ENCODE assay signal across 10 cellular contexts in genomic region chr11:2988996-2989395, GRCh38. TPM values are rescaled to one million over a fixed set of nuclear protein-coding genes. Genes with fewer than 3 reads are reported as not detected.
DNase-seq lines count a peak whose midpoint lies in the region; ATAC-seq, FAIRE-seq and TF ChIP-seq lines count a peak whose summit lies in the region.
"Had no signal": no experiment of that assay in that cellular context is flagged by ENCODE, and none has a peak within 500 bp of the region (broad histone marks: within the 10 kb centered on the region; RNA-seq: fewer than 3 reads in every experiment).

No MANE protein-coding gene starts in this region.

- H3K27me3 Mint-ChIP-seq in activated T-cell treated with anti-CD3 and anti-CD28 coated beads, Interleukin-2, amount 50 U/mL, for 72 hours (ENCODE audit: low read depth), result no peaks in the 10 kb centered on the region
- H3K27me3 Mint-ChIP-seq in astrocyte (ENCODE audit: low read depth, unreplicated experiment), result no peaks in the 10 kb centered on the region

- H3K27me3 ChIP-seq in astrocyte (ENCODE audit: insufficient read depth, low read length) (no peaks in the 10 kb centered on the region), liver (ENCODE audit: control insufficient read depth in 4 of 4, insufficient read depth in 4 of 4, low read length in 3 of 4) (no peaks in the 10 kb centered on the region), transverse colon (no peaks in the 10 kb centered on the region), tibial artery (no peaks in the 10 kb centered on the region)

- no peak for DNase-seq in activated T-cell treated with anti-CD3 and anti-CD28 coated beads, Interleukin-2, amount 50 U/mL, for 72 hours
- DNase-seq in activated T-cell treated with anti-CD3 and anti-CD28 coated beads for 4 hours (no peak), astrocyte (ENCODE audit: low read depth) (no peak), transverse colon (no peak), NCI-H128 (lab: John Stamatoyannopoulos, UW; ENCODE audit: unreplicated experiment) (no peak), tibial artery (no peak)
- DNase-seq: COR-L47, occipital lobe had no signal

- TF ChIP-seq POLR2A in transverse colon (IDR thresholded peaks at IDR 0.05), result no peak

- H3K4me2 ChIP-seq in astrocyte (ENCODE audit: low read length), result peak overlapping the region; percentile 98

- H3K9ac ChIP-seq in astrocyte (ENCODE audit: low read length) (peak overlapping the region; percentile 90), liver (ENCODE audit: low read depth in 1 of 2, low read length in 2 of 2) (peak overlapping the region; percentile 33 to 77)

- H3K4me1 ChIP-seq in astrocyte (ENCODE audit: insufficient read depth, low read length) (peaks cover 25% of the 10 kb centered on the region), liver (ENCODE audit: control insufficient read depth in 4 of 4, insufficient read depth in 4 of 4, low read length in 3 of 4) (peaks cover 9 to 48% (median 41%) of the 10 kb centered on the region in 4 donors), transverse colon (peaks cover 27 to 59% (median 34%) of the 10 kb centered on the region in 4 donors), tibial artery (peaks cover 0 to 56% (median 41%) of the 10 kb centered on the region in 4 donors)

- H3K9me3 ChIP-seq in astrocyte (ENCODE audit: insufficient read depth, low read depth, low read length) (no peaks in the 10 kb centered on the region), liver (ENCODE audit: control insufficient read depth in 4 of 4, low read length in 3 of 4) (no peaks in the 10 kb centered on the region), transverse colon (no peaks in the 10 kb centered on the region), tibial artery (no peaks in the 10 kb centered on the region)

- peaks cover 68% of the 10 kb centered on the region for H4K20me1 ChIP-seq in astrocyte (ENCODE audit: insufficient read depth, low read length)

- H3K27ac ChIP-seq in astrocyte (ENCODE audit: low read depth, low read length) (peak overlapping the region; percentile 23), liver (ENCODE audit: low read depth in 1 of 2, low read length in 2 of 2) (no peak overlapping the region), transverse colon (peak overlapping the region; percentile 97 to 98 (median 98)), tibial artery (no peak overlapping the region)

- in situ Hi-C loops in transverse colon (cut with MboI; ENCODE audit: low pct_ligation_motif_present in 1 of 4, low pct_unique_long_range_greater_than_20kb in 1 of 4, low sequenced_read_pairs in 3 of 4), result no loop called here

- H3K4me3 ChIP-seq in astrocyte (ENCODE audit: insufficient read depth, low read depth, low read length) (peak overlapping the region; percentile 95), liver (ENCODE audit: low read depth in 1 of 3, low read length in 3 of 3) (peak overlapping the region in 1 of 3 donors; percentile 4), transverse colon (peak overlapping the region in 2 of 4 donors; percentile 88 to 91), tibial artery (no peak overlapping the region)

- TF ChIP-seq CTCF in astrocyte (IDR thresholded peaks at IDR 0.05; ENCODE audit: insufficient read depth, low read depth, low read length), result no peak
- TF ChIP-seq CTCF in liver (IDR thresholded peaks at IDR 0.05; ENCODE audit: low read depth, low read length, missing input control), result no peak
- no peak for TF ChIP-seq CTCF in transverse colon (IDR thresholded peaks at IDR 0.05)
- TF ChIP-seq CTCF in tibial artery (IDR thresholded peaks at IDR 0.05), result no peak

- FAIRE-seq in astrocyte (lab: Jason Lieb, UNC), result no peak

- WGBS in liver, result 51% methylated on average over 4 of the region's 4 CpGs
- WGBS in transverse colon (ENCODE audit: low coverage in 1 of 2), 2 donors, result 19 to 23% methylated on average over 4 of the region's 4 CpGs

- ATAC-seq in activated T-cell treated with anti-CD3 and anti-CD28 coated beads, Interleukin-2, amount 50 U/mL, for 72 hours (replicated peaks in 1 of 2), result no peak
- ATAC-seq in GM18907 (IDR thresholded peaks at IDR 0.05; ENCODE audit: unreplicated experiment), result no peak

- intact Hi-C loops in transverse colon (cut with DNase I; ENCODE audit: low total_unique reads), result no loop called here
- intact Hi-C loops in tibial artery (cut with DNase I; ENCODE audit: low total_unique reads), result no loop called here

- TF ChIP-seq RAD21 in liver (IDR thresholded peaks at IDR 0.05), result no peak

- H3K4me3 Mint-ChIP-seq in activated T-cell treated with anti-CD3 and anti-CD28 coated beads, Interleukin-2, amount 50 U/mL, for 72 hours, result peak overlapping the region; percentile 85 to 98
- H3K4me3 Mint-ChIP-seq in astrocyte (ENCODE audit: unreplicated experiment), result peak overlapping the region; percentile 100

- H3K27ac Mint-ChIP-seq in activated T-cell treated with anti-CD3 and anti-CD28 coated beads, Interleukin-2, amount 50 U/mL, for 72 hours, result peak overlapping the region; percentile 93
- H3K27ac Mint-ChIP-seq in astrocyte (ENCODE audit: unreplicated experiment), result peak overlapping the region; percentile 16

- H3K4me1 Mint-ChIP-seq in activated T-cell treated with anti-CD3 and anti-CD28 coated beads, Interleukin-2, amount 50 U/mL, for 72 hours (ENCODE audit: low read depth), result peaks cover 69% of the 10 kb centered on the region
- peaks cover 23% of the 10 kb centered on the region for H3K4me1 Mint-ChIP-seq in astrocyte (ENCODE audit: low read depth, unreplicated experiment)

- no peak overlapping the region for H2AFZ ChIP-seq in astrocyte (ENCODE audit: low read depth, low read length)

- H3K36me3 ChIP-seq in astrocyte (ENCODE audit: insufficient read depth, low read length), result no peaks in the 10 kb centered on the region
- H3K36me3 ChIP-seq in liver (ENCODE audit: control insufficient read depth in 4 of 4, insufficient read depth in 3 of 4, low read depth in 1 of 4, low read length in 3 of 4), result no peaks in the 10 kb centered on the region
- no peaks in the 10 kb centered on the region for H3K36me3 ChIP-seq in transverse colon
- no peaks in the 10 kb centered on the region for H3K36me3 ChIP-seq in tibial artery

- peaks cover 32 to 51% of the 10 kb centered on the region in 2 donors for H3K36me3 Mint-ChIP-seq in activated T-cell treated with anti-CD3 and anti-CD28 coated beads, Interleukin-2, amount 50 U/mL, for 72 hours (ENCODE audit: insufficient read depth in 2 of 2)
- no peaks in the 10 kb centered on the region for H3K36me3 Mint-ChIP-seq in astrocyte (ENCODE audit: low read depth, unreplicated experiment)

- no peak for TF ChIP-seq EP300 in transverse colon (IDR thresholded peaks at IDR 0.05; ENCODE audit: low read depth)

- H3K79me2 ChIP-seq in astrocyte (ENCODE audit: insufficient read depth, low read length), result peaks cover 81% of the 10 kb centered on the region

- peaks cover 0 to 2% of the 10 kb centered on the region in 2 donors for H3K9me3 Mint-ChIP-seq in activated T-cell treated with anti-CD3 and anti-CD28 coated beads, Interleukin-2, amount 50 U/mL, for 72 hours
- H3K9me3 Mint-ChIP-seq in astrocyte (ENCODE audit: unreplicated experiment), result no peaks in the 10 kb centered on the region

TF ChIP-seq in liver, 16 proteins besides CTCF, POLR2A, EP300 and RAD21 (continues in another document):
- TF ChIP-seq ZBTB33 (IDR thresholded peaks at IDR 0.05) (no peak), FOXA2 (IDR thresholded peaks at IDR 0.05) (no peak), RXRA (IDR thresholded peaks at IDR 0.05) (no peak)

RNA-seq across cellular contexts. Expression of gene NAP1L4, which starts 3.1 kb away (rescaled TPM):
- 100 to 1,000 TPM; 421 to 504 TPM for total RNA-seq in activated T-cell treated with anti-CD3 and anti-CD28 coated beads, Interleukin-2, amount 50 U/mL, for 72 hours
- total RNA-seq in astrocyte, result 129 and 153 TPM in 2 replicates
- 100 to 1,000 TPM in 1 of 2 donors, 10 to 100 TPM in 1; 58.8 to 110 TPM for total RNA-seq in liver
- polyA plus RNA-seq in liver, result 10 to 100 TPM; 33.2 to 34.5 TPM
- 100 to 1,000 TPM in 3 of 4 donors, 10 to 100 TPM in 1; 63.6 to 140 (median 111) TPM for total RNA-seq in transverse colon

RNA-seq across cellular contexts. Expression of gene PHLDA2, which starts 59.8 kb away (rescaled TPM):
- total RNA-seq in activated T-cell treated with anti-CD3 and anti-CD28 coated beads, Interleukin-2, amount 50 U/mL, for 72 hours, result 10 to 100 TPM in 1 of 2 donors, 1 to 10 TPM in 1; 3.4 to 12.3 TPM
- 78.8 and 80.8 TPM in 2 replicates for total RNA-seq in astrocyte
- under 1 TPM in 1 of 2 donors, not detected in 1; 0.23 TPM for total RNA-seq in liver
- polyA plus RNA-seq in liver, result 1 to 10 TPM in 1 of 2 donors, under 1 TPM in 1; 0.99 to 1.4 TPM
- total RNA-seq in transverse colon, result 10 to 100 TPM in 1 of 4 donors, 1 to 10 TPM in 1, not detected in 2; 8.2 to 16.2 TPM
- total RNA-seq: occipital lobe had no signal

Comparison
In these comparisons a context has a peak if more than half of its experiments do, and no peak if none do; other contexts are left out.
1. H3K27ac ChIP-seq: peak in astrocyte (single experiment) and transverse colon (4 of 4); none in liver (0 of 2) and tibial artery (0 of 2).